Comparison of ENCODE assay signal across 16 cellular contexts in the genomic region with DNA sequence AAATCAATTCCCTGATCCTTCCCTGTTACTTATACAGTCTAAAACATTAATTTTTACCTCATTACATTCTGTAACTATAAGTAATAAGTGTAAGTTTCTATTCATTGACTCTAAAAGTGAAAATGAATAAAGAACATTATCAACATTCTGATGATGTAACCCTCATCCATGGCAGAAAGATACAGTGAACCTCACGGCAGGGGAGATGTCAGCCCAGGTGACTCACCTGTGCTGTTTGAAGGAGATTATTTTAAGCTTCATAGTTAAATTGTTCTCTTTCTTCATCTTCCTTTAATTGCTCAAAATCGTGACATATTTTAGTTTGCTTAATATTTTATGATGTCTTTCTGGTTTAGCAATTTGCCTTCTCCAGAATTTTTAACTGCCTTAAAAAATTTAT.
DNase-seq lines count a peak whose midpoint lies in the region; ATAC-seq and TF ChIP-seq lines count a peak whose summit lies in the region.
"Had no signal": no experiment of that assay in that cellular context is flagged by ENCODE, and none has a peak within 500 bp of the region (broad histone marks: within the 10 kb centered on the region; RNA-seq: fewer than 3 reads in every experiment).

No MANE protein-coding gene starts in this region.

- no TSS peak for BruUV-seq in HCT116 (replicated peaks; lab: Mats Ljungman, UMichigan)

- H3K9me3 Mint-ChIP-seq in progenitor cell of endocrine pancreas (ENCODE audit: low read depth), result no peaks in the 10 kb centered on the region

- H3K4me1 Mint-ChIP-seq in T-helper 17 cell (peaks cover 3% of the 10 kb centered on the region), progenitor cell of endocrine pancreas (ENCODE audit: low read depth) (peaks cover 4% of the 10 kb centered on the region)
- H3K4me1 Mint-ChIP-seq: B cell had no signal

- intact Hi-C loops in HCT116 (cut with micrococcal nuclease), result no loop called here

- H3K79me2 ChIP-seq in HCT116 (ENCODE audit: insufficient read depth, low read length), result no peaks in the 10 kb centered on the region

- ATAC-seq in HCT116 (no peak), T-helper 17 cell (no peak), foreskin keratinocyte (peak; percentile 37), GM18867 (IDR thresholded peaks at IDR 0.05; ENCODE audit: unreplicated experiment) (no peak)
- ATAC-seq: CD8-positive, alpha-beta T cell had no signal

- H4K20me1 ChIP-seq in HCT116 (ENCODE audit: insufficient read depth), result no peaks in the 10 kb centered on the region
- H4K20me1 ChIP-seq: BLaER1 treated with 17β-estradiol and CSF1 and Interleukin-3, amounts not matched to agents 10 nM and 100 nM had no signal

- no peaks in the 10 kb centered on the region for H3K9me3 ChIP-seq in HCT116 (ENCODE audit: control insufficient read depth in 1 of 2, insufficient read depth in 1 of 2, low read depth in 1 of 2, low read length in 2 of 2)
- no peaks in the 10 kb centered on the region for H3K9me3 ChIP-seq in T-helper 17 cell (ENCODE audit: control insufficient read depth, low read length, poor library complexity, severe bottlenecking)
- H3K9me3 ChIP-seq: BLaER1 treated with 17β-estradiol and CSF1 and Interleukin-3, amounts not matched to agents 10 nM and 100 nM; HAP-1 had no signal

- no peak for TF ChIP-seq POLR2A in HCT116 (IDR thresholded peaks at IDR 0.05; ENCODE audit: borderline replicate concordance, extremely low read depth, insufficient read depth, insufficient read length)

- POLR2A ChIA-PET in HCT116 (lab: Charles Lee), result no interaction called here

- no peaks in the 10 kb centered on the region for H3K36me3 ChIP-seq in HCT116 (ENCODE audit: control insufficient read depth in 1 of 2, insufficient read depth in 2 of 2, low read length in 2 of 2)
- H3K36me3 ChIP-seq: BLaER1 treated with 17β-estradiol and CSF1 and Interleukin-3, amounts not matched to agents 10 nM and 100 nM; HAP-1 had no signal

- TF ChIP-seq CTCF in HCT116 (IDR thresholded peaks at IDR 0.05 in 2 of 3, conservative IDR thresholded peaks at IDR 0.05 in 1 of 3; ENCODE audit: borderline replicate concordance in 1 of 3, insufficient read depth in 1 of 3, low read depth in 2 of 3, low read length in 2 of 3) (no peak), foreskin keratinocyte (conservative IDR thresholded peaks at IDR 0.05) (no peak), progenitor cell of endocrine pancreas (IDR thresholded peaks at IDR 0.05; ENCODE audit: unreplicated experiment) (no peak)

- RAD21 ChIA-PET in HCT116 (lab: Charles Lee; ENCODE audit: low non-redundant PET in 1 of 2, low total read pairs in 2 of 2, uncharacterized antibody in 2 of 2, unreplicated experiment in 2 of 2), result no interaction called here

- no peak overlapping the region for H3K4me3 ChIP-seq in HCT116 (replicated peaks in 1 of 2; ENCODE audit: low read depth in 1 of 2, low read length in 2 of 2)
- H3K4me3 ChIP-seq: BLaER1 treated with 17β-estradiol and CSF1 and Interleukin-3, amounts not matched to agents 10 nM and 100 nM; HAP-1 had no signal

- peaks cover 4% of the 10 kb centered on the region for H3K36me3 Mint-ChIP-seq in T-helper 17 cell (ENCODE audit: low read depth)
- no peaks in the 10 kb centered on the region for H3K36me3 Mint-ChIP-seq in progenitor cell of endocrine pancreas (ENCODE audit: insufficient read depth)
- H3K36me3 Mint-ChIP-seq: CD8-positive, alpha-beta T cell had no signal

- H3K4me3 Mint-ChIP-seq in T-helper 17 cell, result no peak overlapping the region
- no peak overlapping the region for H3K4me3 Mint-ChIP-seq in progenitor cell of endocrine pancreas (ENCODE audit: low read depth)
- H3K4me3 Mint-ChIP-seq: B cell; CD8-positive, alpha-beta T cell had no signal

- H3K9me2 ChIP-seq in HCT116 (ENCODE audit: insufficient read depth), result no peaks in the 10 kb centered on the region

- no peak for TF ChIP-seq RAD21 in HCT116 (IDR thresholded peaks at IDR 0.05; ENCODE audit: low read depth)

- no peak overlapping the region for H3K4me2 ChIP-seq in HCT116 (ENCODE audit: low read length)
- H3K4me2 ChIP-seq: BLaER1 treated with 17β-estradiol and CSF1 and Interleukin-3, amounts not matched to agents 10 nM and 100 nM had no signal

- peak overlapping the region; percentile 81 for H3K27ac Mint-ChIP-seq in T-helper 17 cell
- H3K27ac Mint-ChIP-seq in progenitor cell of endocrine pancreas, result no peak overlapping the region
- H3K27ac Mint-ChIP-seq: B cell; CD8-positive, alpha-beta T cell had no signal

- DNase-seq in HCT116 (ENCODE audit: low read depth, low spot score), result no peak
- DNase-seq in NCI-H69 (lab: John Stamatoyannopoulos, UW), result peak; percentile 48
- DNase-seq in T-helper 17 cell, result no peak
- peak in 1 of 2 donors; percentile 16 for DNase-seq in foreskin keratinocyte
- DNase-seq in progenitor cell of endocrine pancreas (ENCODE audit: low spot score, unreplicated experiment), result no peak
- DNase-seq in globus pallidus (ENCODE audit: low spot score), result no peak
- DNase-seq in MV-4-11 (lab: John Stamatoyannopoulos, UW), result no peak
- DNase-seq: Calu3; CD8-positive, alpha-beta T cell; DMS79 treated with DMSO at 0.1 percent for 48 hours; GF-D8 had no signal

- H3K9ac ChIP-seq in HCT116 (ENCODE audit: low read length), result no peak overlapping the region
- H3K9ac ChIP-seq: BLaER1 treated with 17β-estradiol and CSF1 and Interleukin-3, amounts not matched to agents 10 nM and 100 nM had no signal

- H3K27ac ChIP-seq in HCT116 (ENCODE audit: low read depth, low read length) (no peak overlapping the region), foreskin keratinocyte (no peak overlapping the region)
- H3K27ac ChIP-seq: BLaER1 treated with 17β-estradiol and CSF1 and Interleukin-3, amounts not matched to agents 10 nM and 100 nM; HL-60 had no signal

- no peak overlapping the region for H2AFZ ChIP-seq in HCT116 (ENCODE audit: low read depth, low read length, poor library complexity, severe bottlenecking)

- H3K4me1 ChIP-seq in HCT116 (ENCODE audit: control insufficient read depth in 1 of 2, insufficient read depth in 2 of 2, low read length in 2 of 2), result peaks cover 0 to 14% of the 10 kb centered on the region in 2 experiments; a peak in 2 of 4 replicates
- no peaks in the 10 kb centered on the region for H3K4me1 ChIP-seq in foreskin keratinocyte
- H3K4me1 ChIP-seq: HAP-1 had no signal

- H3K27me3 ChIP-seq in HCT116 (ENCODE audit: insufficient read depth, low read length), result 0 out of 2 replicates have a peak, but pooled peaks cover 3% of the 10 kb centered on the region
- peaks cover 31% of the 10 kb centered on the region for H3K27me3 ChIP-seq in foreskin keratinocyte
- H3K27me3 ChIP-seq: BLaER1 treated with 17β-estradiol and CSF1 and Interleukin-3, amounts not matched to agents 10 nM and 100 nM had no signal

- H3K27me3 Mint-ChIP-seq in T-helper 17 cell (peaks cover 27% of the 10 kb centered on the region), progenitor cell of endocrine pancreas (peaks cover 16% of the 10 kb centered on the region)

- CTCF ChIA-PET in HCT116 (lab: Charles Lee), result no interaction called here

TF ChIP-seq in HCT116, 20 proteins besides CTCF, POLR2A, EP300 and RAD21:
- TF ChIP-seq, protein P1, sequence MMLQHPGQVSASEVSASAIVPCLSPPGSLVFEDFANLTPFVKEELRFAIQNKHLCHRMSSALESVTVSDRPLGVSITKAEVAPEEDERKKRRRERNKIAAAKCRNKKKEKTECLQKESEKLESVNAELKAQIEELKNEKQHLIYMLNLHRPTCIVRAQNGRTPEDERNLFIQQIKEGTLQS (IDR thresholded peaks at IDR 0.05), result no peak
- 0 out of 2 replicates have a peak, but pooled peaks have one; percentile 13 for TF ChIP-seq CEBPB (IDR thresholded peaks at IDR 0.05; ENCODE audit: low read depth)
